8 cellular contexts compared by ENCODE assay signal in the genomic region with DNA sequence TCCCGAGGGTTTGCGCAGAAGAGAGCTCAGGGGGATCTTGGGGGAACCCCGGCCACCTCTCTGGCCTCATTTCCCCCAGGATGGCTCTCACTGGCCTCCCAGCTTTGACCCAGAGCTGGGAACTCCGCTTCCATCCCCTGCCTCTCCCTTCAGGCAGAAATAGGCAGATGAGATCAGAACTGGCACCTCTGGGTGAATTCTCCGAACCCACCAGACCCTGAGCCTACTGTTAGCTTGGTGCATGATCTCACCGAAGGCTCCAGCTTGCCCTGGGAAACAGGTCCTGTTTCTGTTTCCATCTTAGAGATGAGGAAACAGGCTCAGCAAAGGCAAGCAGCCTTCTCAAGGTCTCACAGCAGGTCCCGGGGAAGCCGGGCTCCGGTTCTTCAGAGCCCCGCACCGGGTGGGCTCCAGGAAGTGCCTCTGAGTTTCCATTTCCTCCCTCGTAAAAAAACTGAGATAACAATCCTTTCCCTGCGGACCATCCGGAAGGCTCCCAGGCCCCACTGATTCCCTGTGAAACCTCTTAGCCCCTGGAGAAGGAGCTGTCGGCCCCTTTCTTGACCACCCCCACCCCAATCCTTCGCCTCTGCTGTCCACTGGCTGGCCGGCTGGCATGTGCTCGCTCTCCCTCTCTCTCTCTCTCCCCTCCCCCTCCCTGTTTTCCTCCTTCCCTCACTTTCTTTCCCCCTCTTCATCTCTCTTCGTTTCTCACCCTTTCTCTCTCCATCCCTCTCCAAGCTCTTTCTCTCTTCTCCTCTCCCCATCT. TPM values are rescaled to one million over a fixed set of nuclear protein-coding genes. Genes with fewer than 3 reads are reported as not detected.
A peak's percentile ranks its signal among the peaks of the same experiment; 100 is the strongest.
DNase-seq lines count a peak whose midpoint lies in the region; TF ChIP-seq lines count a peak whose summit lies in the region.

No MANE protein-coding gene starts in this region.

- H3K4me1 ChIP-seq in Peyer's patch (peaks cover 0 to 38% (median 12%) of the 10 kb centered on the region in 4 donors), fibroblast of lung (ENCODE audit: control insufficient read depth, extremely low read depth, insufficient read depth, low read length) (peaks cover 7% of the 10 kb centered on the region), ovary (ENCODE audit: insufficient read depth) (peaks cover 6% of the 10 kb centered on the region)

- H3K79me2 ChIP-seq in fibroblast of lung (ENCODE audit: control insufficient read depth, insufficient read depth, low read length), result peaks cover 65% of the 10 kb centered on the region

- no peak overlapping the region for H2AFZ ChIP-seq in fibroblast of lung (ENCODE audit: low read length)

- no peak for TF ChIP-seq POLR2A in Peyer's patch (IDR thresholded peaks at IDR 0.05)
- peak; percentile 5 for TF ChIP-seq POLR2A in ovary (IDR thresholded peaks at IDR 0.05)

- H3K27me3 ChIP-seq in Peyer's patch (no peaks in the 10 kb centered on the region), fibroblast of lung (ENCODE audit: control insufficient read depth, insufficient read depth, low read length) (no peaks in the 10 kb centered on the region), ovary (no peaks in the 10 kb centered on the region)

- H4K20me1 ChIP-seq in fibroblast of lung (ENCODE audit: control insufficient read depth, extremely low read depth, insufficient read depth, low read length), result no peaks in the 10 kb centered on the region

- no peaks in the 10 kb centered on the region for H3K36me3 ChIP-seq in Peyer's patch
- H3K36me3 ChIP-seq in fibroblast of lung (ENCODE audit: control insufficient read depth, insufficient read depth, low read length), result peaks cover 4% of the 10 kb centered on the region
- no peaks in the 10 kb centered on the region for H3K36me3 ChIP-seq in ovary

- peak overlapping the region; percentile 99 for H3K4me2 ChIP-seq in fibroblast of lung (ENCODE audit: extremely low read depth, insufficient read depth, low read length)

- H3K9ac ChIP-seq in fibroblast of lung (ENCODE audit: insufficient read depth, low read length), result peak overlapping the region; percentile 99

- no peak for TF ChIP-seq EP300 in ovary (IDR thresholded peaks at IDR 0.05)

- peaks cover 0 to 5% (median 0%) of the 10 kb centered on the region in 4 donors for H3K9me3 ChIP-seq in Peyer's patch
- H3K9me3 ChIP-seq in fibroblast of lung (ENCODE audit: control insufficient read depth, insufficient read depth, low read depth, low read length), result no peaks in the 10 kb centered on the region
- H3K9me3 ChIP-seq in ovary, result no peaks in the 10 kb centered on the region

- 1 to 3% (median 2%) methylated on average over 19 of the region's 19 CpGs for WGBS in ovary, 3 donors

- peak overlapping the region; percentile 75 to 97 (median 96) for H3K27ac ChIP-seq in Peyer's patch
- H3K27ac ChIP-seq in fibroblast of lung (ENCODE audit: insufficient read depth, low read length), result peak overlapping the region; percentile 90
- H3K27ac ChIP-seq in ovary, result peak overlapping the region; percentile 88 to 93

- intact Hi-C loops in ovary (cut with DNase I), result no loop called here

- TF ChIP-seq CTCF in Peyer's patch (IDR thresholded peaks at IDR 0.05), result no peak
- TF ChIP-seq CTCF in fibroblast of lung (conservative IDR thresholded peaks at IDR 0.05 in 1 of 2, IDR thresholded peaks at IDR 0.05 in 1 of 2; ENCODE audit: low read depth in 1 of 2, low read length in 2 of 2), result no peak
- no peak for TF ChIP-seq CTCF in ovary (IDR thresholded peaks at IDR 0.05)

- DNase-seq in EH (ENCODE audit: low read depth), result peak; percentile 63
- DNase-seq in Peyer's patch, result peak in 1 of 3 donors; percentile 46
- peak; percentile 50 to 57 for DNase-seq in fibroblast of lung (ENCODE audit: low read depth in 2 of 2)
- peak; percentile 55 to 68 (median 57) for DNase-seq in ovary
- no peak for DNase-seq in iPS-NIHi11 (ENCODE audit: low spot score)
- DNase-seq in D341Med (ENCODE audit: low spot score), result no peak
- no peak for DNase-seq in activated CD4-positive, alpha-beta T cell treated with anti-CD3 and anti-CD28 coated beads, Interleukin-2, amount 50 U/mL, for 48 hours
- no peak for DNase-seq in NCI-H2081 treated with DMSO at 0.1 percent for 48 hours (lab: John Stamatoyannopoulos, UW)

- H3K4me3 ChIP-seq in Peyer's patch, result peak overlapping the region; percentile 58 to 95 (median 82)
- peak overlapping the region; percentile 85 to 98 (median 92) for H3K4me3 ChIP-seq in fibroblast of lung (replicated peaks in 1 of 4; ENCODE audit: control extremely low read depth in 1 of 4, insufficient read depth in 1 of 4, low read depth in 3 of 4, low read length in 4 of 4)
- H3K4me3 ChIP-seq in ovary, result peak overlapping the region; percentile 100

RNA-seq across cellular contexts. Expression of a gene that starts 2.1 kb away (rescaled TPM):
- total RNA-seq in Peyer's patch (100 to 1,000 TPM in 3 of 4 donors, 10 to 100 TPM in 1; 25.6 to 171 (median 122) TPM), fibroblast of lung (50.3 and 70.7 TPM in 2 replicates), ovary (100 to 1,000 TPM in 1 of 7 donors, 10 to 100 TPM in 6; 37.8 to 185 (median 71.8) TPM)
- polyA plus RNA-seq in fibroblast of lung (59.4 and 77.4 TPM in 2 replicates), ovary (10 to 100 TPM; 40.3 to 76.3 TPM)
- polyA plus RNA-seq in fibroblast of lung (2012), result 99.9 and 115 TPM in 2 replicates
- polyA minus RNA-seq in fibroblast of lung (ENCODE audit: low replicate concordance), result 248 and 327 TPM in 2 replicates

RNA-seq across cellular contexts. Expression of a gene that starts 39.3 kb away (rescaled TPM):
- total RNA-seq in Peyer's patch (10 to 100 TPM; 32.2 to 40.2 (median 37.1) TPM), fibroblast of lung (20.3 and 29.0 TPM in 2 replicates), ovary (100 to 1,000 TPM in 2 of 7 donors, 10 to 100 TPM in 5; 18.4 to 419 (median 87.0) TPM)
- polyA plus RNA-seq in fibroblast of lung (7.2 and 12.2 TPM in 2 replicates), ovary (10 to 100 TPM in 1 of 2 donors, 1 to 10 TPM in 1; 9.7 to 62.0 TPM)
- 23.8 and 36.0 TPM in 2 replicates for polyA plus RNA-seq in fibroblast of lung (2012)
- polyA minus RNA-seq in fibroblast of lung (ENCODE audit: low replicate concordance), result 8.9 and 25.1 TPM in 2 replicates

RNA-seq across cellular contexts. Expression of a gene that starts 42.8 kb away (rescaled TPM):
- total RNA-seq in Peyer's patch, result 10 to 100 TPM; 32.6 to 45.7 (median 37.5) TPM
- 21.8 and 24.4 TPM in 2 replicates for total RNA-seq in fibroblast of lung
- polyA plus RNA-seq in fibroblast of lung, result 32.1 and 57.7 TPM in 2 replicates
- polyA plus RNA-seq in fibroblast of lung (2012), result 38.8 and 79.3 TPM in 2 replicates
- 64.4 and 139 TPM in 2 replicates for polyA minus RNA-seq in fibroblast of lung (ENCODE audit: low replicate concordance)
- 10 to 100 TPM; 23.5 to 63.9 (median 43.7) TPM for total RNA-seq in ovary
- polyA plus RNA-seq in ovary, result 10 to 100 TPM; 11.1 to 23.1 TPM

RNA-seq across cellular contexts. Expression of a gene that starts 57.4 kb away (rescaled TPM):
- total RNA-seq in Peyer's patch (100 to 1,000 TPM in 1 of 4 donors, 10 to 100 TPM in 3; 24.2 to 203 (median 51.6) TPM), fibroblast of lung (35.0 and 339 TPM in 2 replicates), ovary (100 to 1,000 TPM; 138 to 799 (median 455) TPM)
- polyA plus RNA-seq in fibroblast of lung (1.5 and 13.4 TPM in 2 replicates), ovary (100 to 1,000 TPM; 124 to 934 TPM)
- 1.9 and 20.7 TPM in 2 replicates for polyA plus RNA-seq in fibroblast of lung (2012)
- polyA minus RNA-seq in fibroblast of lung (ENCODE audit: low replicate concordance), result 1.3 TPM in 1 of 2 replicates, not detected in the other

Comparison
In these comparisons a context has a peak if more than half of its experiments do, and no peak if none do; other contexts are left out.
1. DNase-seq: peak in EH (single experiment), fibroblast of lung (2 of 2) and ovary (5 of 5); none in iPS-NIHi11 (single experiment), D341Med (single experiment), activated CD4-positive, alpha-beta T cell treated with anti-CD3 and anti-CD28 coated beads, Interleukin-2, amount 50 U/mL, for 48 hours (0 of 2) and NCI-H2081 treated with DMSO at 0.1 percent for 48 hours (single experiment).
2. Peak in every context shown above with its lines, with median percentiles within 50 percentile points of each other: H3K27ac ChIP-seq and H3K4me3 ChIP-seq.